ENCODE assay signal across 1 cellular context in genomic region chr1:155245163-155245524, GRCh38.
TF ChIP-seq lines count a peak whose summit lies in the region.

No MANE protein-coding gene starts in this region.

TF ChIP-seq in H1, 55 proteins besides CTCF, POLR2A, EP300 and RAD21:
- TF ChIP-seq SIRT6 (IDR thresholded peaks at IDR 0.05; ENCODE audit: low read length): no peak
- no peak for TF ChIP-seq YY1 (IDR thresholded peaks at IDR 0.05; ENCODE audit: low read depth, low read length)
- TF ChIP-seq ZNF274 (IDR thresholded peaks at IDR 0.05; ENCODE audit: borderline replicate concordance, extremely low read depth, low read length): no peak
- no peak for TF ChIP-seq TAF1 (IDR thresholded peaks at IDR 0.05; ENCODE audit: low read depth, low read length)
- TF ChIP-seq SP1 (IDR thresholded peaks at IDR 0.05; ENCODE audit: low read depth, low read length): no peak
- TF ChIP-seq KDM4A (IDR thresholded peaks at IDR 0.05; ENCODE audit: low read depth, low read length, severe bottlenecking): no peak
- no peak for TF ChIP-seq TCF12 (IDR thresholded peaks at IDR 0.05; ENCODE audit: low read depth, low read length)
- TF ChIP-seq CTBP2 (IDR thresholded peaks at IDR 0.05; ENCODE audit: borderline replicate concordance, insufficient read depth, insufficient read length, low read length): no peak
- no peak for TF ChIP-seq ASH2L (IDR thresholded peaks at IDR 0.05; ENCODE audit: low read length)
- TF ChIP-seq JUND (IDR thresholded peaks at IDR 0.05; ENCODE audit: low read length): no peak
TF ChIP-seq in H1: peak in this region for 0.
